ENCODE assay signal across 1 cellular context in genomic region chr11:3626250-3626960, GRCh38.
TF ChIP-seq lines count a peak whose summit lies in the region.

No MANE protein-coding gene starts in this region.

TF ChIP-seq in HepG2, 621 proteins besides CTCF, POLR2A, EP300 and RAD21:
- no peak for TF ChIP-seq ZNF263 (CRISPR knock-in tag; IDR thresholded peaks at IDR 0.05)
- no peak for TF ChIP-seq ZNF12 (CRISPR knock-in tag; IDR thresholded peaks at IDR 0.05)
- no peak for TF ChIP-seq ATF7 (IDR thresholded peaks at IDR 0.05)
- TF ChIP-seq ATF7 (CRISPR knock-in tag; IDR thresholded peaks at IDR 0.05) = no peak
- no peak for TF ChIP-seq ZNF75D (CRISPR knock-in tag; IDR thresholded peaks at IDR 0.05; ENCODE audit: borderline replicate concordance)
- TF ChIP-seq TCF7L2 (IDR thresholded peaks at IDR 0.05; ENCODE audit: low read depth, low read length) = no peak
- TF ChIP-seq ZFP91 (CRISPR knock-in tag; IDR thresholded peaks at IDR 0.05; ENCODE audit: borderline replicate concordance) = no peak
